In genomic region chr9:114140850-114141249, GRCh38 we compare ENCODE assay signal across 15 cellular contexts. TPM values are rescaled to one million over a fixed set of nuclear protein-coding genes. Genes with fewer than 3 reads are reported as not detected.
"Had no signal": no experiment of that assay in that cellular context is flagged by ENCODE, and none has a peak within 500 bp of the region (broad histone marks: within the 10 kb centered on the region; RNA-seq: fewer than 3 reads in every experiment).

No MANE protein-coding gene starts in this region.

- H2AFZ ChIP-seq: neural progenitor cell had no signal

- H3K4me2 ChIP-seq: neural progenitor cell had no signal

- H3K4me1 ChIP-seq: neural progenitor cell had no signal

- ATAC-seq: activated CD8-positive, alpha-beta memory T cell treated with anti-CD3 and anti-CD28 coated beads, Interleukin-2, amount 10 ng/mL, durations not matched to agents 7 days and 5 days had no signal

- DNase-seq: activated CD4-positive, alpha-beta memory T cell treated with anti-CD3 and anti-CD28 coated beads, Interleukin-2, amount 10 ng/mL, durations not matched to agents 7 days and 5 days; activated CD4-positive, alpha-beta T cell treated with anti-CD3 and anti-CD28 coated beads for 48 hours; activated CD4-positive, CD25-positive, alpha-beta regulatory T cell; activated CD8-positive, alpha-beta memory T cell treated with anti-CD3 and anti-CD28 coated beads, Interleukin-2, amount 10 ng/mL, durations not matched to agents 7 days and 5 days; effector memory CD4-positive, alpha-beta T cell; islet precursor cell; naive B cell; sigmoid colon; T-helper 1 cell; T-helper 9 cell had no signal

- H3K9ac ChIP-seq: neural progenitor cell had no signal

- H3K4me3 ChIP-seq: esophagus muscularis mucosa, neural progenitor cell, sigmoid colon, tibial nerve had no signal

- H3K36me3 ChIP-seq: esophagus muscularis mucosa, neural progenitor cell, sigmoid colon, tibial nerve had no signal

- H3K27me3 ChIP-seq: neural progenitor cell, sigmoid colon, tibial nerve had no signal

- H3K9me3 ChIP-seq: esophagus muscularis mucosa, sigmoid colon, tibial nerve had no signal

- H3K27ac ChIP-seq: esophagus muscularis mucosa, neural progenitor cell, tibial nerve had no signal

RNA-seq across cellular contexts. Expression of gene KIF12, which starts 41.8 kb away (rescaled TPM):
- total RNA-seq: activated CD4-positive, alpha-beta memory T cell treated with anti-CD3 and anti-CD28 coated beads, Interleukin-2, amount 10 ng/mL, durations not matched to agents 7 days and 5 days; activated CD8-positive, alpha-beta memory T cell treated with anti-CD3 and anti-CD28 coated beads, Interleukin-2, amount 10 ng/mL, durations not matched to agents 7 days and 5 days; bronchial epithelial cell; esophagus muscularis mucosa; lung microvascular endothelial cell; tibial nerve had no signal
